In genomic region chr19:37251308-37252229, GRCh38 we compare ENCODE assay signal across 8 cellular contexts. TPM values are rescaled to one million over a fixed set of nuclear protein-coding genes. Genes with fewer than 3 reads are reported as not detected.
DNase-seq lines count a peak whose midpoint lies in the region; ATAC-seq and TF ChIP-seq lines count a peak whose summit lies in the region.

No MANE protein-coding gene starts in this region.

- H3K9me3 ChIP-seq in colonic mucosa, result no peaks in the 10 kb centered on the region
- H3K9me3 ChIP-seq in stomach, result peaks cover 34 to 100% (median 86%) of the 10 kb centered on the region in 4 donors

- no peaks in the 10 kb centered on the region for H3K36me3 ChIP-seq in colonic mucosa
- peaks cover 0 to 2% (median under 1%) of the 10 kb centered on the region in 4 donors for H3K36me3 ChIP-seq in stomach

- intact Hi-C loops in colonic mucosa (cut with DNase I) (no loop called here), lower leg skin (cut with DNase I; ENCODE audit: low total_unique reads) (no loop called here), stomach (cut with DNase I; ENCODE audit: low total_unique reads) (no loop called here)

- DNase-seq in ELR (ENCODE audit: low read depth) (peak; percentile 97), NCI-H1048 (lab: John Stamatoyannopoulos, UW) (peak; percentile 8), SW480 (ENCODE audit: low spot score) (peak; percentile 92), colonic mucosa (peak; percentile 73), lower leg skin (ENCODE audit: low spot score in 2 of 2) (peak; percentile 56 to 87), stomach (peak; percentile 43), SKM-1 treated with dmso at 0.1 percent for 144 hours (lab: John Stamatoyannopoulos, UW; ENCODE audit: unreplicated experiment) (no peak)

- H3K4me3 ChIP-seq in colonic mucosa (peak overlapping the region; percentile 9), lower leg skin (ENCODE audit: low read depth, poor library complexity, severe bottlenecking) (peak overlapping the region; percentile 12), stomach (peak overlapping the region; percentile 40 to 58 (median 52))

- TF ChIP-seq POLR2A in lower leg skin (IDR thresholded peaks at IDR 0.05) (no peak), stomach (IDR thresholded peaks at IDR 0.05) (no peak)

- ATAC-seq in HG02938 (IDR thresholded peaks at IDR 0.05; ENCODE audit: unreplicated experiment), result no peak

- H3K9ac ChIP-seq in colonic mucosa (ENCODE audit: low read depth in 2 of 2, low read length in 2 of 2), result no peak overlapping the region

- H3K27ac ChIP-seq in colonic mucosa, result no peak overlapping the region
- H3K27ac ChIP-seq in stomach, result peak overlapping the region in 3 of 5 donors; percentile 42 to 55 (median 43)

- H3K27me3 ChIP-seq in colonic mucosa (no peaks in the 10 kb centered on the region), stomach (no peaks in the 10 kb centered on the region)

- TF ChIP-seq EP300 in stomach (IDR thresholded peaks at IDR 0.05), result no peak

- no peaks in the 10 kb centered on the region for H3K4me1 ChIP-seq in colonic mucosa
- peaks cover 0 to 14% (median 2%) of the 10 kb centered on the region in 4 donors for H3K4me1 ChIP-seq in stomach

- 2 to 3% methylated on average over 35 to 38 of the region's 39 CpGs for WGBS in lower leg skin, 2 donors
- 2 to 6% (median 3%) methylated on average over 23 to 39 of the region's 39 CpGs for WGBS in stomach, 5 donors

- TF ChIP-seq CTCF in colonic mucosa (IDR thresholded peaks at IDR 0.05) (no peak), lower leg skin (IDR thresholded peaks at IDR 0.05) (no peak), stomach (IDR thresholded peaks at IDR 0.05) (no peak)

RNA-seq across cellular contexts. Expression of gene ZNF383, which starts 33.6 kb away (rescaled TPM):
- total RNA-seq in colonic mucosa (1 to 10 TPM; 5.9 to 7.5 TPM), lower leg skin (1 to 10 TPM; 4.1 to 6.9 (median 5.2) TPM), stomach (10 to 100 TPM in 4 of 5 donors, 1 to 10 TPM in 1; 2.3 to 53.0 (median 12.8) TPM)
- 1 to 10 TPM; 2.7 to 4.6 (median 4.1) TPM for polyA plus RNA-seq in stomach

RNA-seq across cellular contexts. Expression of gene ZNF585B, which starts 41.2 kb away (rescaled TPM):
- total RNA-seq in colonic mucosa, result 10 to 100 TPM; 10.7 to 15.3 TPM
- 10 to 100 TPM in 2 of 4 donors, 1 to 10 TPM in 2; 5.3 to 14.6 (median 10.7) TPM for total RNA-seq in lower leg skin
- 100 to 1,000 TPM in 1 of 5 donors, 10 to 100 TPM in 1, 1 to 10 TPM in 3; 7.8 to 132 (median 9.6) TPM for total RNA-seq in stomach
- polyA plus RNA-seq in stomach, result 1 to 10 TPM; 2.4 to 5.6 (median 4.5) TPM
